Comparison of ENCODE assay signal across 13 cellular contexts in the genomic region with DNA sequence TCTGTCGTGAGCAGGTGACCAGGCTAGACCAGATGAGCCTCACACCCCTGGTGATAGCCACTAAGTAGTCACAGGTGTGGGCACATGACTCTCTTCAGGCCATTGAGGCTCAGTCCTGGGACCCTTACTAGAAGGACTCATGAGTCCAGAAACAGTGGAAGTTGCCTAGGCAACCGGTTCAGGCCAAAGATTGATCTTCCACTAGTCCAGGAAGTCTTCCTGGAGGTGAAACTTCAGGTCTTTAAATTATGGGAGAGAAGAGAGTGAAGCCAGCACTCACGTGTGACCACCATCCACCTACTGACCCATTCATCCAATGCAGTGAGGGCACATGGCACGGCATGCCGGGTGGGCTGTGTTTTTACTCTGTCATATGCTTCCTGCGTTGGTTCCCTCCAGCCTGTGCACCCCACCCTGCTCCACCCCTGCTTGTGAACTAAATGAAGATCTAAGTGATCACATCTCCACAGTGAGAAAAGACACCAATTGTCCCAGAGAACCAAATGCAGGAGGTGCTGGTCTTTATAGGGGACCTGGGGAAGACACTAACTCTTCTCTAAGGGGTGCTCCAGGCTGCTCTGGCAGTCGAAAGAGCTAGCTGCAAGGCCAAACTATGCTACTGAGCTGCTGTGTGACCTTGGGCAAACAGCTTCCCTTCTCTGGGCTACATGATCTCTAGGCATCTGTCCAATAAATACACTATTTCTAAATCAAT. TPM values are rescaled to one million over a fixed set of nuclear protein-coding genes. Genes with fewer than 3 reads are reported as not detected.
DNase-seq lines count a peak whose midpoint lies in the region; ATAC-seq, FAIRE-seq and TF ChIP-seq lines count a peak whose summit lies in the region.
"Had no signal": no experiment of that assay in that cellular context is flagged by ENCODE, and none has a peak within 500 bp of the region (broad histone marks: within the 10 kb centered on the region; RNA-seq: fewer than 3 reads in every experiment).

No MANE protein-coding gene starts in this region.

- H4K8ac ChIP-seq in IMR-90 (ENCODE audit: low read depth in 2 of 2, low read length in 2 of 2): no peak overlapping the region

- H3K27ac ChIP-seq in CD4-positive, CD25-positive, alpha-beta regulatory T cell (ENCODE audit: insufficient read depth, low read length, poor library complexity, severe bottlenecking): no peak overlapping the region
- H3K27ac ChIP-seq in IMR-90 (ENCODE audit: insufficient read depth, low read length): no peak overlapping the region
- H3K27ac ChIP-seq in kidney (ENCODE audit: low read depth in 2 of 2, low read length in 2 of 2): no peak overlapping the region
- no peak overlapping the region for H3K27ac ChIP-seq in spleen
- no peak overlapping the region for H3K27ac ChIP-seq in coronary artery
- H3K27ac ChIP-seq: A549 had no signal

- H3K14ac ChIP-seq in IMR-90 (replicated peaks; ENCODE audit: low read depth, low read length): no peak overlapping the region

- H3K27me3 ChIP-seq in CD4-positive, CD25-positive, alpha-beta regulatory T cell (ENCODE audit: control insufficient read depth, insufficient read depth, low read length): peaks cover 5% of the 10 kb centered on the region
- no peaks in the 10 kb centered on the region for H3K27me3 ChIP-seq in IMR-90 (ENCODE audit: control insufficient read depth, insufficient read depth, low read length)
- peaks cover 0 to 49% (median 0%) of the 10 kb centered on the region in 7 donors for H3K27me3 ChIP-seq in spleen (replicated peaks in 1 of 7)

- H4K20me1 ChIP-seq in IMR-90 (ENCODE audit: insufficient read depth, low read length): no peaks in the 10 kb centered on the region

- H3K4me3 ChIP-seq in CD4-positive, CD25-positive, alpha-beta regulatory T cell (ENCODE audit: low read depth, low read length): no peak overlapping the region
- H3K4me3 ChIP-seq in IMR-90 (ENCODE audit: insufficient read depth, low read depth, low read length) (no peak overlapping the region), kidney (ENCODE audit: low read length in 2 of 2) (no peak overlapping the region), spleen (no peak overlapping the region), coronary artery (no peak overlapping the region)
- H3K4me3 ChIP-seq: A549 had no signal

- peak overlapping the region in 2 of 3 donors; percentile 40 to 70 for H3K27ac Mint-ChIP-seq in CD4-positive, CD25-positive, alpha-beta regulatory T cell
- H3K27ac Mint-ChIP-seq: HFFc6 had no signal

- H3K9me1 ChIP-seq in IMR-90 (ENCODE audit: insufficient read depth, low read length): peaks cover 4% of the 10 kb centered on the region; the same call in 1 of the 2 replicates

- H3K23ac ChIP-seq in IMR-90 (ENCODE audit: low read depth, low read length): no peak overlapping the region

- H3K4me1 ChIP-seq in CD4-positive, CD25-positive, alpha-beta regulatory T cell (ENCODE audit: control insufficient read depth, insufficient read depth, low read length, poor library complexity, severe bottlenecking): peaks cover 11% of the 10 kb centered on the region
- H3K4me1 ChIP-seq in IMR-90 (ENCODE audit: control insufficient read depth, insufficient read depth, low read length) (peaks cover 17% of the 10 kb centered on the region), kidney (ENCODE audit: control insufficient read depth in 1 of 2, insufficient read depth in 1 of 2, low read depth in 1 of 2, low read length in 2 of 2) (no peaks in the 10 kb centered on the region), spleen (peaks cover 0 to 12% (median 8%) of the 10 kb centered on the region in 6 donors)
- H3K4me1 ChIP-seq: A549 had no signal

- no peak overlapping the region for H2AFZ ChIP-seq in IMR-90 (replicated peaks; ENCODE audit: low read length, poor library complexity)

- H3K79me1 ChIP-seq in IMR-90 (ENCODE audit: low read depth in 1 of 2, low read length in 2 of 2): no peaks in the 10 kb centered on the region; a peak in 1 of 4 replicates

- H2BK20ac ChIP-seq in IMR-90 (ENCODE audit: low read depth, low read length): no peak overlapping the region

- H2AK5ac ChIP-seq in IMR-90 (ENCODE audit: low read depth, low read length): peak overlapping the region; percentile 10; the same call in 1 of the 2 replicates

- no peaks in the 10 kb centered on the region for H3K36me3 ChIP-seq in CD4-positive, CD25-positive, alpha-beta regulatory T cell (ENCODE audit: control insufficient read depth, insufficient read depth, low read length)
- H3K36me3 ChIP-seq in IMR-90 (ENCODE audit: control insufficient read depth, insufficient read depth, low read length) (no peaks in the 10 kb centered on the region), kidney (ENCODE audit: control insufficient read depth in 1 of 2, insufficient read depth in 2 of 2, low read length in 2 of 2) (no peaks in the 10 kb centered on the region), spleen (no peaks in the 10 kb centered on the region)

- H3K4me3 Mint-ChIP-seq in CD4-positive, CD25-positive, alpha-beta regulatory T cell: no peak overlapping the region
- H3K4me3 Mint-ChIP-seq: CD8-positive, alpha-beta memory T cell; HFFc6 had no signal

- no peaks in the 10 kb centered on the region for H3K9me3 ChIP-seq in CD4-positive, CD25-positive, alpha-beta regulatory T cell (ENCODE audit: control insufficient read depth in 2 of 2, low read length in 2 of 2)
- no peaks in the 10 kb centered on the region for H3K9me3 ChIP-seq in IMR-90 (ENCODE audit: control insufficient read depth, insufficient read depth, low read length)
- no peaks in the 10 kb centered on the region for H3K9me3 ChIP-seq in kidney (ENCODE audit: control insufficient read depth in 1 of 2, low read length in 2 of 2)
- H3K9me3 ChIP-seq in spleen: no peaks in the 10 kb centered on the region
- H3K9me3 ChIP-seq: A549 had no signal

- in situ Hi-C loops in IMR-90 (cut with MboI; ENCODE audit: low sequenced_read_pairs): no loop called here

- no peak overlapping the region for H4K91ac ChIP-seq in IMR-90 (ENCODE audit: insufficient read depth, low read depth, low read length)

- no peak overlapping the region for H3K9ac ChIP-seq in IMR-90 (ENCODE audit: low read depth, low read length)
- H3K9ac ChIP-seq in kidney (ENCODE audit: low read length in 2 of 2): no peak overlapping the region

- dilution Hi-C loops in IMR-90 (cut with HindIII; ENCODE audit: low sequenced_read_pairs, unreplicated experiment): no loop called here

- no peak overlapping the region for H2AK9ac ChIP-seq in IMR-90 (replicated peaks; ENCODE audit: low read depth, low read length, poor library complexity)

- no peak for FAIRE-seq in kidney (lab: Jason Lieb, UNC)
- FAIRE-seq: A549 had no signal

- no peak overlapping the region for H2BK120ac ChIP-seq in IMR-90 (ENCODE audit: low read depth, low read length)

- H3K4ac ChIP-seq in IMR-90 (ENCODE audit: low read depth, low read length): peak overlapping the region; percentile 13; the same call in 1 of the 2 replicates

- H3K9me3 Mint-ChIP-seq in CD4-positive, CD25-positive, alpha-beta regulatory T cell: no peaks in the 10 kb centered on the region
- H3K9me3 Mint-ChIP-seq: CD8-positive, alpha-beta memory T cell; HFFc6 had no signal

- TF ChIP-seq RAD21 in IMR-90 (IDR thresholded peaks at IDR 0.05; ENCODE audit: low read length): no peak

- H4K5ac ChIP-seq in IMR-90 (ENCODE audit: low read depth, low read length): no peak overlapping the region

- H3K4me1 Mint-ChIP-seq in CD4-positive, CD25-positive, alpha-beta regulatory T cell: peaks cover 0 to 21% (median 10%) of the 10 kb centered on the region in 4 donors

- no peak overlapping the region for H3K56ac ChIP-seq in IMR-90 (ENCODE audit: extremely low read depth, insufficient read depth, low read length)

- H3K36me3 Mint-ChIP-seq in CD4-positive, CD25-positive, alpha-beta regulatory T cell: no peaks in the 10 kb centered on the region
- H3K36me3 Mint-ChIP-seq: CD14-positive monocyte had no signal

- TF ChIP-seq CTCF in IMR-90 (conservative IDR thresholded peaks at IDR 0.05; ENCODE audit: low read depth, low read length): no peak
- no peak for TF ChIP-seq CTCF in kidney (IDR thresholded peaks at IDR 0.05; ENCODE audit: borderline replicate concordance, extremely low read depth, insufficient read depth)
- no peak for TF ChIP-seq CTCF in spleen (IDR thresholded peaks at IDR 0.05 in 8 of 11, conservative IDR thresholded peaks at IDR 0.05 in 3 of 11)
- no peak for TF ChIP-seq CTCF in coronary artery (IDR thresholded peaks at IDR 0.05)

- CTCF ChIA-PET in IMR-90 (lab: Yijun Ruan, JAX): interaction anchor here (1.2 kb wide), 1 partner anchor 18 kb away, joined by 3 read pairs; no protein-coding TSS in a partner anchor

- H3K18ac ChIP-seq in IMR-90 (ENCODE audit: low read depth, low read length): no peak overlapping the region

- TF ChIP-seq POLR2A in IMR-90 (IDR thresholded peaks at IDR 0.05; ENCODE audit: low read depth, low read length) (no peak), spleen (IDR thresholded peaks at IDR 0.05) (no peak)

- H2BK15ac ChIP-seq in IMR-90 (ENCODE audit: low read depth, low read length): no peak overlapping the region; the same call in 2 of the 3 replicates

- ATAC-seq in CD4-positive, CD25-positive, alpha-beta regulatory T cell (ENCODE audit: low read depth in 2 of 2): no peak
- no peak for ATAC-seq in IMR-90 (ENCODE audit: low read depth)
- ATAC-seq: A549 had no signal

- BruUV-seq in IMR-90 (replicated peaks; lab: Mats Ljungman, UMichigan): no TSS peak

- intact Hi-C loops in IMR-90 (cut with micrococcal nuclease): loop anchor here (5.0 kb wide), 1 partner anchor 126 kb away; no protein-coding TSS in a partner anchor
- intact Hi-C loops in kidney (cut with DNase I): no loop called here
- intact Hi-C loops in spleen (cut with DNase I; ENCODE audit: low total_unique reads): no loop called here

- POLR2A ChIA-PET in IMR-90 (lab: Charles Lee; ENCODE audit: unreplicated experiment): no interaction called here

- WGBS in IMR-90 (ENCODE audit: extremely low coverage in 2 of 2, insufficient read length in 1 of 2), 2 experiments: no CpG with 5 or more reads among the region's 7 CpGs
- 67 to 85% (median 76%) methylated on average over 4 to 7 of the region's 7 CpGs for WGBS in spleen, 5 donors

- H2BK5ac ChIP-seq in IMR-90 (ENCODE audit: low read depth, low read length, poor library complexity, severe bottlenecking): no peak overlapping the region

- DNase-seq in CD4-positive, CD25-positive, alpha-beta regulatory T cell: no peak
- DNase-seq in IMR-90 (no peak), kidney (peak; percentile 28), spleen (peak; percentile 51), NCI-H1436 treated with DMSO at 0.1 percent for 48 hours (lab: John Stamatoyannopoulos, UW) (no peak), coronary artery (ENCODE audit: low spot score) (no peak), NCI-H526 treated with DMSO at 0.1 percent for 48 hours (lab: John Stamatoyannopoulos, UW) (no peak)
- DNase-seq: DMS53, HCEC 1CT, HFFc6 had no signal

- peaks cover 6% of the 10 kb centered on the region for H3K27me3 Mint-ChIP-seq in CD4-positive, CD25-positive, alpha-beta regulatory T cell

- H3K4me2 ChIP-seq in IMR-90 (ENCODE audit: low read depth, low read length): no peak overlapping the region
- H3K4me2 ChIP-seq: A549 had no signal

RNA-seq across cellular contexts. Expression of a gene that starts 12.5 kb away (rescaled TPM):
- 190 TPM for total RNA-seq in CD4-positive, CD25-positive, alpha-beta regulatory T cell
- 10 to 100 TPM; 22.8 to 27.5 (median 26.1) TPM for polyA plus RNA-seq in CD4-positive, CD25-positive, alpha-beta regulatory T cell
- 26.9 and 29.4 TPM in 2 replicates for total RNA-seq in IMR-90 (2012; rRNA removed)
- polyA plus RNA-seq in IMR-90 (2012; rRNA removed): 48.5 and 58.2 TPM in 2 replicates
- 17.4 and 21.0 TPM in 2 replicates for polyA plus RNA-seq in IMR-90 (2012; cell fraction: cytosol; rRNA removed)
- 118 and 306 TPM in 2 replicates for polyA plus RNA-seq in IMR-90 (2012; cell fraction: nucleus; rRNA removed; ENCODE audit: low replicate concordance)
- 60.7 TPM for total RNA-seq in kidney
- polyA plus RNA-seq in kidney (ENCODE audit: insufficient read depth, low read depth, low replicate concordance): 20.6 TPM
- total RNA-seq in spleen: 100 to 1,000 TPM in 1 of 7 donors, 10 to 100 TPM in 6; 62.6 to 105 (median 83.6) TPM
- 10 to 100 TPM; 34.4 to 47.3 (median 43.5) TPM for polyA plus RNA-seq in spleen

RNA-seq across cellular contexts. Expression of a gene that starts 54.0 kb away (rescaled TPM):
- 62.2 TPM for total RNA-seq in CD4-positive, CD25-positive, alpha-beta regulatory T cell
- polyA plus RNA-seq in CD4-positive, CD25-positive, alpha-beta regulatory T cell: 10 to 100 TPM in 1 of 4 donors, 1 to 10 TPM in 3; 7.7 to 10.7 (median 8.0) TPM
- total RNA-seq in IMR-90 (2012; rRNA removed) (6.3 and 7.2 TPM in 2 replicates), kidney (60.2 TPM), spleen (10 to 100 TPM; 31.7 to 61.7 (median 56.4) TPM)
- polyA plus RNA-seq in IMR-90 (2012; rRNA removed) (10.4 and 10.7 TPM in 2 replicates), kidney (ENCODE audit: insufficient read depth, low read depth, low replicate concordance) (39.7 TPM), spleen (10 to 100 TPM; 19.3 to 56.7 (median 50.6) TPM)
- polyA plus RNA-seq in IMR-90 (2012; cell fraction: cytosol; rRNA removed): 7.4 and 8.5 TPM in 2 replicates
- polyA plus RNA-seq in IMR-90 (2012; cell fraction: nucleus; rRNA removed; ENCODE audit: low replicate concordance): 61.8 and 109 TPM in 2 replicates

Comparison
In these comparisons a context has a peak if more than half of its experiments do, and no peak if none do; other contexts are left out.
1. DNase-seq: peak in kidney (single experiment) and spleen (single experiment); none in CD4-positive, CD25-positive, alpha-beta regulatory T cell (0 of 3), IMR-90 (single experiment), NCI-H1436 treated with DMSO at 0.1 percent for 48 hours (single experiment), coronary artery (single experiment) and NCI-H526 treated with DMSO at 0.1 percent for 48 hours (single experiment).